ENCODE assay signal across 8 cellular contexts in the genomic region with DNA sequence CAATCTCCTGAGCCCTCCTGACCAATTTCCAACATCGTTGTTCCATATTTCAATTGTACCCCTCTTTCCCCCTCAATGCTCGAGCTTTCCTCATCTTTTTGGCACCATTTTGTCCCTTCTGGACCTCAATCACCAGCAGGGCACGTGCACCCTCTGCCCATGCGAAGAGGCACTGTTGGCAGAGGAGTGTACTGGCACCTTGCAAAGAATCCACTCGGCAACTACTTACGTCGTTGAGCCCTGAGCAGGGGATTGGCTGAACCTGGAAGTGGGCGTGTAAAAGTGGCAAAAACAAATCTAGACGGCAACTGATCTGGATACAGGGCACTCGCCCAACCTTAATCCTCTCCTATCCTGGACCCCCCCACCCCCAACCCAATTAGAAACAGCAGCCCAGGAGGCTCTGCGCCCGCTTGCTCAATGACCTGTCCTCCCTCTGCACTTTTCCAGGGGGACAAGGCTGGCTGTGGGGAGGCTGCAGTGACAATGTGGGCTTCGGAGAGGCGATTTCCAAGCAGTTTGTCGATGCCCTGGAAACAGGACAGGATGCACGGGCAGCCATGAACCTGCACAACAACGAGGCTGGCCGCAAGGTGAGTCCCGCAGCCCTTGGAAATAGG. TPM values are rescaled to one million over a fixed set of nuclear protein-coding genes. Genes with fewer than 3 reads are reported as not detected.
A peak's percentile ranks its signal among the peaks of the same experiment; 100 is the strongest.
DNase-seq lines count a peak whose midpoint lies in the region; ATAC-seq and TF ChIP-seq lines count a peak whose summit lies in the region.

No MANE protein-coding gene starts in this region.

- TF ChIP-seq POLR2A in Peyer's patch (IDR thresholded peaks at IDR 0.05) = no peak

- H3K4me1 ChIP-seq in KMS-11 (ENCODE audit: low read depth, poor library complexity, severe bottlenecking) = peaks cover 10% of the 10 kb centered on the region
- H3K4me1 ChIP-seq in Peyer's patch = peaks cover 0 to 14% (median 6%) of the 10 kb centered on the region in 4 donors

- H3K36me3 Mint-ChIP-seq in activated T-helper 1 cell treated with anti-CD3 and anti-CD28 coated beads, Interleukin-12 subunit alpha, Interleukin-12 subunit beta, Interleukin-2, Interleukin-4 antibody, amounts not matched to agents 30 ng/mL and 10 ng/mL and 1 ng/mL, durations not matched to agents 14 hours and 24 hours and 36 hours (ENCODE audit: low read depth) = peaks cover 21% of the 10 kb centered on the region
- H3K36me3 Mint-ChIP-seq in natural killer cell = no peaks in the 10 kb centered on the region
- H3K36me3 Mint-ChIP-seq in stimulated activated memory B cell treated with anti-CD40 and anti-IgM and Interleukin-4, amounts not matched to agents 10 μg/mL and 1 μg/mL and 100 μg/mL, for 72 hours = peaks cover 8% of the 10 kb centered on the region

- no peaks in the 10 kb centered on the region for H3K27me3 Mint-ChIP-seq in activated T-helper 1 cell treated with anti-CD3 and anti-CD28 coated beads, Interleukin-12 subunit alpha, Interleukin-12 subunit beta, Interleukin-2, Interleukin-4 antibody, amounts not matched to agents 30 ng/mL and 10 ng/mL and 1 ng/mL, durations not matched to agents 14 hours and 24 hours and 36 hours (ENCODE audit: insufficient read depth)
- peaks cover 23 to 48% of the 10 kb centered on the region in 2 donors for H3K27me3 Mint-ChIP-seq in natural killer cell (ENCODE audit: low read depth in 2 of 2)
- H3K27me3 Mint-ChIP-seq in stimulated activated memory B cell treated with anti-CD40 and anti-IgM and Interleukin-4, amounts not matched to agents 10 μg/mL and 1 μg/mL and 100 μg/mL, for 72 hours = peaks cover 48% of the 10 kb centered on the region

- ATAC-seq in GM21737 (IDR thresholded peaks at IDR 0.05; ENCODE audit: unreplicated experiment) (peak; percentile 90), natural killer cell (peak; percentile 95)
- ATAC-seq in stimulated activated memory B cell treated with anti-CD40 and anti-IgM and Interleukin-4, amounts not matched to agents 10 μg/mL and 1 μg/mL and 100 μg/mL, for 72 hours = peak; percentile 99

- H3K4me1 Mint-ChIP-seq in activated T-helper 1 cell treated with anti-CD3 and anti-CD28 coated beads, Interleukin-12 subunit alpha, Interleukin-12 subunit beta, Interleukin-2, Interleukin-4 antibody, amounts not matched to agents 30 ng/mL and 10 ng/mL and 1 ng/mL, durations not matched to agents 14 hours and 24 hours and 36 hours (ENCODE audit: low read depth) = peaks cover 41% of the 10 kb centered on the region
- H3K4me1 Mint-ChIP-seq in natural killer cell = peaks cover 21% of the 10 kb centered on the region in 2 donors
- H3K4me1 Mint-ChIP-seq in stimulated activated memory B cell treated with anti-CD40 and anti-IgM and Interleukin-4, amounts not matched to agents 10 μg/mL and 1 μg/mL and 100 μg/mL, for 72 hours = peaks cover 24% of the 10 kb centered on the region

- H2AFZ ChIP-seq in KMS-11 (ENCODE audit: low read depth) = peak overlapping the region; percentile 87

- intact Hi-C loops in activated T-helper 1 cell treated with anti-CD3 and anti-CD28 coated beads, Interleukin-12 subunit alpha, Interleukin-12 subunit beta, Interleukin-2, Interleukin-4 antibody, amounts not matched to agents 30 ng/mL and 10 ng/mL and 1 ng/mL, durations not matched to agents 14 hours and 24 hours and 36 hours (cut with micrococcal nuclease) = loop anchor here (1.0 kb wide), 3 partner anchors 27 to 48 kb away; no protein-coding TSS in a partner anchor
- intact Hi-C loops in natural killer cell (cut with micrococcal nuclease) = loop anchor here (1.0 kb wide), 1 partner anchor 27 kb away; no protein-coding TSS in a partner anchor

- H3K4me2 ChIP-seq in KMS-11 = peak overlapping the region; percentile 83

- H3K4me3 Mint-ChIP-seq in activated T-helper 1 cell treated with anti-CD3 and anti-CD28 coated beads, Interleukin-12 subunit alpha, Interleukin-12 subunit beta, Interleukin-2, Interleukin-4 antibody, amounts not matched to agents 30 ng/mL and 10 ng/mL and 1 ng/mL, durations not matched to agents 14 hours and 24 hours and 36 hours = peak overlapping the region; percentile 79
- peak overlapping the region; percentile 86 for H3K4me3 Mint-ChIP-seq in natural killer cell
- H3K4me3 Mint-ChIP-seq in stimulated activated memory B cell treated with anti-CD40 and anti-IgM and Interleukin-4, amounts not matched to agents 10 μg/mL and 1 μg/mL and 100 μg/mL, for 72 hours = peak overlapping the region; percentile 86

- H3K4me3 ChIP-seq in KMS-11 (IDR thresholded peaks at IDR 0.05; ENCODE audit: insufficient read depth, low read depth, low read length) (no peak overlapping the region), Peyer's patch (peak overlapping the region; percentile 30 to 64 (median 54)), fibroblast of pulmonary artery (replicated peaks; ENCODE audit: low read depth, low read length) (peak overlapping the region; percentile 46)

- peak overlapping the region; percentile 46; the same call in 1 of the 2 replicates for H3K9ac ChIP-seq in KMS-11

- H3K36me3 ChIP-seq in KMS-11 (ENCODE audit: insufficient read depth) = no peaks in the 10 kb centered on the region
- H3K36me3 ChIP-seq in Peyer's patch = no peaks in the 10 kb centered on the region

- no peaks in the 10 kb centered on the region for H3K79me2 ChIP-seq in KMS-11 (ENCODE audit: insufficient read depth, low read depth)

- no peaks in the 10 kb centered on the region for H3K9me3 ChIP-seq in Peyer's patch

- no peaks in the 10 kb centered on the region for H3K9me3 Mint-ChIP-seq in activated T-helper 1 cell treated with anti-CD3 and anti-CD28 coated beads, Interleukin-12 subunit alpha, Interleukin-12 subunit beta, Interleukin-2, Interleukin-4 antibody, amounts not matched to agents 30 ng/mL and 10 ng/mL and 1 ng/mL, durations not matched to agents 14 hours and 24 hours and 36 hours
- H3K9me3 Mint-ChIP-seq in natural killer cell = no peaks in the 10 kb centered on the region
- peaks cover 2% of the 10 kb centered on the region for H3K9me3 Mint-ChIP-seq in stimulated activated memory B cell treated with anti-CD40 and anti-IgM and Interleukin-4, amounts not matched to agents 10 μg/mL and 1 μg/mL and 100 μg/mL, for 72 hours

- H3K27ac ChIP-seq in KMS-11 (no peak overlapping the region), Peyer's patch (peak overlapping the region in 1 of 4 donors; percentile 44)

- H3K27me3 ChIP-seq in KMS-11 (ENCODE audit: insufficient read depth, low read depth) (peaks cover 3% of the 10 kb centered on the region; the same call in 1 of the 2 replicates), Peyer's patch (no peaks in the 10 kb centered on the region)

- peak overlapping the region; percentile 42 for H3K27ac Mint-ChIP-seq in activated T-helper 1 cell treated with anti-CD3 and anti-CD28 coated beads, Interleukin-12 subunit alpha, Interleukin-12 subunit beta, Interleukin-2, Interleukin-4 antibody, amounts not matched to agents 30 ng/mL and 10 ng/mL and 1 ng/mL, durations not matched to agents 14 hours and 24 hours and 36 hours
- H3K27ac Mint-ChIP-seq in natural killer cell = no peak overlapping the region
- no peak overlapping the region for H3K27ac Mint-ChIP-seq in stimulated activated memory B cell treated with anti-CD40 and anti-IgM and Interleukin-4, amounts not matched to agents 10 μg/mL and 1 μg/mL and 100 μg/mL, for 72 hours

- H4K20me1 ChIP-seq in KMS-11 (ENCODE audit: insufficient read depth) = no peaks in the 10 kb centered on the region

- TF ChIP-seq CTCF in KMS-11 (conservative IDR thresholded peaks at IDR 0.05; ENCODE audit: low read depth, low read length) = no peak
- TF ChIP-seq CTCF in Peyer's patch (IDR thresholded peaks at IDR 0.05) = no peak
- TF ChIP-seq CTCF in fibroblast of pulmonary artery (IDR thresholded peaks at IDR 0.05; ENCODE audit: low read length, missing control alignments) = no peak
- TF ChIP-seq CTCF in natural killer cell (IDR thresholded peaks at IDR 0.05) = no peak

- DNase-seq in DMS53 treated with DMSO at 0.1 percent for 48 hours (lab: John Stamatoyannopoulos, UW; ENCODE audit: unreplicated experiment) = peak; percentile 86
- DNase-seq in Peyer's patch = peak; percentile 85 to 95 (median 92)
- peak; percentile 85 for DNase-seq in activated T-helper 1 cell treated with anti-CD3 and anti-CD28 coated beads, Interleukin-12 subunit alpha, Interleukin-12 subunit beta, Interleukin-2, Interleukin-4 antibody, amounts not matched to agents 30 ng/mL and 10 ng/mL and 1 ng/mL, durations not matched to agents 14 hours and 24 hours and 36 hours (ENCODE audit: low spot score)
- peak; percentile 88 for DNase-seq in fibroblast of pulmonary artery (ENCODE audit: low read depth)
- peak; percentile 95 for DNase-seq in natural killer cell

RNA-seq across cellular contexts. Expression of gene WNT8B, which starts 18.8 kb away (rescaled TPM):
- not detected for total RNA-seq in Peyer's patch
- total RNA-seq in activated T-helper 1 cell treated with anti-CD3 and anti-CD28 coated beads, Interleukin-12 subunit alpha, Interleukin-12 subunit beta, Interleukin-2, Interleukin-4 antibody, amounts not matched to agents 30 ng/mL and 10 ng/mL and 1 ng/mL, durations not matched to agents 14 hours and 24 hours and 36 hours = 0.10 and 0.24 TPM in 2 replicates
- not detected for total RNA-seq in natural killer cell

RNA-seq across cellular contexts. Expression of gene SEC31B, which starts 38.1 kb away (rescaled TPM):
- total RNA-seq in Peyer's patch (10 to 100 TPM in 3 of 4 donors, 1 to 10 TPM in 1; 8.8 to 24.9 (median 23.5) TPM), natural killer cell (10 to 100 TPM; 32.6 to 38.6 (median 38.1) TPM)
- 42.3 and 50.5 TPM in 2 replicates for total RNA-seq in activated T-helper 1 cell treated with anti-CD3 and anti-CD28 coated beads, Interleukin-12 subunit alpha, Interleukin-12 subunit beta, Interleukin-2, Interleukin-4 antibody, amounts not matched to agents 30 ng/mL and 10 ng/mL and 1 ng/mL, durations not matched to agents 14 hours and 24 hours and 36 hours

RNA-seq across cellular contexts. Expression of gene NDUFB8, which starts 48.1 kb away (rescaled TPM):
- total RNA-seq in Peyer's patch (100 to 1,000 TPM; 122 to 229 (median 167) TPM), natural killer cell (100 to 1,000 TPM; 113 to 151 (median 137) TPM)
- 292 and 304 TPM in 2 replicates for total RNA-seq in activated T-helper 1 cell treated with anti-CD3 and anti-CD28 coated beads, Interleukin-12 subunit alpha, Interleukin-12 subunit beta, Interleukin-2, Interleukin-4 antibody, amounts not matched to agents 30 ng/mL and 10 ng/mL and 1 ng/mL, durations not matched to agents 14 hours and 24 hours and 36 hours

RNA-seq across cellular contexts. Expression of gene HIF1AN, which starts 54.2 kb away (rescaled TPM):
- 10 to 100 TPM; 17.7 to 25.7 (median 21.8) TPM for total RNA-seq in Peyer's patch
- 46.5 and 54.1 TPM in 2 replicates for total RNA-seq in activated T-helper 1 cell treated with anti-CD3 and anti-CD28 coated beads, Interleukin-12 subunit alpha, Interleukin-12 subunit beta, Interleukin-2, Interleukin-4 antibody, amounts not matched to agents 30 ng/mL and 10 ng/mL and 1 ng/mL, durations not matched to agents 14 hours and 24 hours and 36 hours
- total RNA-seq in natural killer cell = 10 to 100 TPM; 52.0 to 66.4 (median 58.7) TPM
